13 cellular contexts compared by ENCODE assay signal in genomic region chr3:196975349-196975748, GRCh38. TPM values are rescaled to one million over a fixed set of nuclear protein-coding genes. Genes with fewer than 3 reads are reported as not detected.
DNase-seq lines count a peak whose midpoint lies in the region; ATAC-seq and TF ChIP-seq lines count a peak whose summit lies in the region.
"Had no signal": no experiment of that assay in that cellular context is flagged by ENCODE, and none has a peak within 500 bp of the region (broad histone marks: within the 10 kb centered on the region; RNA-seq: fewer than 3 reads in every experiment).

No MANE protein-coding gene starts in this region.

- POLR2A ChIA-PET in IMR-90 (lab: Charles Lee; ENCODE audit: unreplicated experiment): no interaction called here

- DNase-seq in activated CD8-positive, alpha-beta memory T cell treated with anti-CD3 and anti-CD28 coated beads for 24 hours: peak; percentile 47
- DNase-seq in activated CD8-positive, alpha-beta memory T cell treated with anti-CD3 and anti-CD28 coated beads, Interleukin-2, amount 50 U/mL, for 48 hours: no peak
- DNase-seq in IMR-90: no peak
- DNase-seq in nephron progenitor cell: no peak
- peak; percentile 5 for DNase-seq in stomach
- DNase-seq in activated CD4-positive, alpha-beta T cell treated with anti-CD3 and anti-CD28 coated beads, Interleukin-2, amount 50 U/mL, for 48 hours: no peak
- DNase-seq: CD8-positive, alpha-beta memory T cell; DMS 273 treated with DMSO at 0.1 percent for 48 hours; GM23248 had no signal

- H4K91ac ChIP-seq in IMR-90 (ENCODE audit: insufficient read depth, low read depth, low read length): no peak overlapping the region

- no peaks in the 10 kb centered on the region for H4K20me1 ChIP-seq in IMR-90 (ENCODE audit: insufficient read depth, low read length)

- H4K8ac ChIP-seq in IMR-90 (ENCODE audit: low read depth in 2 of 2, low read length in 2 of 2): no peak overlapping the region

- no peaks in the 10 kb centered on the region for H3K9me1 ChIP-seq in IMR-90 (ENCODE audit: insufficient read depth, low read length)

- dilution Hi-C loops in IMR-90 (cut with HindIII; ENCODE audit: low sequenced_read_pairs, unreplicated experiment): no loop called here

- H2AK5ac ChIP-seq in IMR-90 (ENCODE audit: low read depth, low read length): no peak overlapping the region

- H3K56ac ChIP-seq in IMR-90 (ENCODE audit: extremely low read depth, insufficient read depth, low read length): no peak overlapping the region

- H3K18ac ChIP-seq in IMR-90 (ENCODE audit: low read depth, low read length): no peak overlapping the region

- H3K9me3 ChIP-seq in IMR-90 (ENCODE audit: control insufficient read depth, insufficient read depth, low read length) (no peaks in the 10 kb centered on the region), stomach (no peaks in the 10 kb centered on the region)

- TF ChIP-seq CTCF in IMR-90 (conservative IDR thresholded peaks at IDR 0.05; ENCODE audit: low read depth, low read length) (no peak), nephron progenitor cell (IDR thresholded peaks at IDR 0.05) (no peak), stomach (IDR thresholded peaks at IDR 0.05) (no peak)

- H3K36me3 Mint-ChIP-seq in nephron progenitor cell (ENCODE audit: low read depth): peaks cover 5% of the 10 kb centered on the region
- H3K36me3 Mint-ChIP-seq: CD14-positive monocyte; CD8-positive, alpha-beta memory T cell had no signal

- TF ChIP-seq RAD21 in IMR-90 (IDR thresholded peaks at IDR 0.05; ENCODE audit: low read length): no peak

- peaks cover 19% of the 10 kb centered on the region for H3K9me3 Mint-ChIP-seq in nephron progenitor cell

- H3K4me1 ChIP-seq in IMR-90 (ENCODE audit: control insufficient read depth, insufficient read depth, low read length) (no peaks in the 10 kb centered on the region), stomach (peaks cover 0 to 7% (median 3%) of the 10 kb centered on the region in 4 donors)

- H3K4me3 ChIP-seq in IMR-90 (ENCODE audit: insufficient read depth, low read depth, low read length): no peak overlapping the region
- H3K4me3 ChIP-seq in stomach: no peak overlapping the region
- H3K4me3 ChIP-seq: GM23248 had no signal

- H3K4ac ChIP-seq in IMR-90 (ENCODE audit: low read depth, low read length): no peak overlapping the region

- peak overlapping the region; percentile 15 for H3K27ac Mint-ChIP-seq in nephron progenitor cell

- no peak overlapping the region for H3K9ac ChIP-seq in IMR-90 (ENCODE audit: low read depth, low read length)
- H3K9ac ChIP-seq: GM23248 had no signal

- intact Hi-C loops in IMR-90 (cut with micrococcal nuclease): no loop called here
- intact Hi-C loops in stomach (cut with DNase I; ENCODE audit: low total_unique reads): no loop called here

- WGBS in IMR-90 (ENCODE audit: extremely low coverage in 2 of 2, insufficient read length in 1 of 2), 2 experiments: 90% methylated on average over 2 of the region's 4 CpGs; no CpG with 5 or more reads in 1 of the 2 experiments
- 61 to 82% (median 81%) methylated on average over 4 of the region's 4 CpGs for WGBS in stomach, 5 donors

- H2BK120ac ChIP-seq in IMR-90 (ENCODE audit: low read depth, low read length): no peak overlapping the region

- H3K23ac ChIP-seq in IMR-90 (ENCODE audit: low read depth, low read length): no peak overlapping the region

- H3K36me3 ChIP-seq in IMR-90 (ENCODE audit: control insufficient read depth, insufficient read depth, low read length): no peaks in the 10 kb centered on the region
- no peaks in the 10 kb centered on the region for H3K36me3 ChIP-seq in stomach

- H3K14ac ChIP-seq in IMR-90 (replicated peaks; ENCODE audit: low read depth, low read length): no peak overlapping the region

- ATAC-seq in IMR-90 (ENCODE audit: low read depth): no peak
- ATAC-seq in GM19351 (IDR thresholded peaks at IDR 0.05; ENCODE audit: unreplicated experiment): no peak
- ATAC-seq: HCT116 had no signal

- H3K79me1 ChIP-seq in IMR-90 (ENCODE audit: low read depth in 1 of 2, low read length in 2 of 2): no peaks in the 10 kb centered on the region

- in situ Hi-C loops in IMR-90 (cut with MboI; ENCODE audit: low sequenced_read_pairs): loop anchor here (10.0 kb wide), 1 partner anchor 209 kb away; no protein-coding TSS in a partner anchor

- H3K4me3 Mint-ChIP-seq in nephron progenitor cell: no peak overlapping the region
- H3K4me3 Mint-ChIP-seq: CD14-positive monocyte had no signal

- H2BK15ac ChIP-seq in IMR-90 (ENCODE audit: low read depth, low read length): no peak overlapping the region

- no peak overlapping the region for H3K4me2 ChIP-seq in IMR-90 (ENCODE audit: low read depth, low read length)

- TF ChIP-seq EP300 in stomach (IDR thresholded peaks at IDR 0.05): no peak

- H2BK20ac ChIP-seq in IMR-90 (ENCODE audit: low read depth, low read length): no peak overlapping the region

- peaks cover 19% of the 10 kb centered on the region for H3K4me1 Mint-ChIP-seq in nephron progenitor cell

- CTCF ChIA-PET in IMR-90 (lab: Yijun Ruan, JAX): no interaction called here

- H3K27ac ChIP-seq in IMR-90 (ENCODE audit: insufficient read depth, low read length): no peak overlapping the region
- H3K27ac ChIP-seq in stomach: no peak overlapping the region
- H3K27ac ChIP-seq: 22Rv1, GM23248 had no signal

- no peak overlapping the region for H4K5ac ChIP-seq in IMR-90 (ENCODE audit: low read depth, low read length)

- peaks cover 29% of the 10 kb centered on the region for H3K27me3 Mint-ChIP-seq in nephron progenitor cell (ENCODE audit: low read depth, poor library complexity)

- H3K27me3 ChIP-seq in IMR-90 (ENCODE audit: control insufficient read depth, insufficient read depth, low read length) (peaks cover 5% of the 10 kb centered on the region; the same call in 1 of the 2 replicates), stomach (no peaks in the 10 kb centered on the region)

- BruUV-seq in IMR-90 (replicated peaks; lab: Mats Ljungman, UMichigan): no TSS peak

- no peak overlapping the region for H2BK5ac ChIP-seq in IMR-90 (ENCODE audit: low read depth, low read length, poor library complexity, severe bottlenecking)

- TF ChIP-seq POLR2A in IMR-90 (IDR thresholded peaks at IDR 0.05; ENCODE audit: low read depth, low read length) (no peak), stomach (IDR thresholded peaks at IDR 0.05) (no peak)

- H2AK9ac ChIP-seq in IMR-90 (replicated peaks; ENCODE audit: low read depth, low read length, poor library complexity): no peak overlapping the region

- peak overlapping the region; percentile 51 for H2AFZ ChIP-seq in IMR-90 (replicated peaks; ENCODE audit: low read length, poor library complexity)
- H2AFZ ChIP-seq: GM23248 had no signal

TF ChIP-seq in IMR-90, 13 proteins besides CTCF, POLR2A, EP300 and RAD21:
- no peak for TF ChIP-seq RFX5 (IDR thresholded peaks at IDR 0.05; ENCODE audit: low read depth, low read length)
- no peak for TF ChIP-seq BHLHE40 (IDR thresholded peaks at IDR 0.05; ENCODE audit: low read depth, low read length)
- TF ChIP-seq ELK1 (IDR thresholded peaks at IDR 0.05; ENCODE audit: borderline replicate concordance, low read depth, low read length): no peak
- no peak for TF ChIP-seq RCOR1 (IDR thresholded peaks at IDR 0.05; ENCODE audit: insufficient replicate concordance, low read length)
- TF ChIP-seq USF2 (IDR thresholded peaks at IDR 0.05; ENCODE audit: low read depth, low read length): no peak
- TF ChIP-seq MAZ (IDR thresholded peaks at IDR 0.05; ENCODE audit: borderline replicate concordance, low read depth, low read length): no peak
- TF ChIP-seq SMC3 (IDR thresholded peaks at IDR 0.05; ENCODE audit: low read depth, low read length): no peak

RNA-seq across cellular contexts. Expression of gene PIGZ, which starts 6.7 kb away (rescaled TPM):
- total RNA-seq in IMR-90 (2012; rRNA removed) (under 0.01 and 0.18 TPM in 2 replicates), stomach (100 to 1,000 TPM in 1 of 5 donors, 10 to 100 TPM in 1, 1 to 10 TPM in 3; 1.2 to 125 (median 9.2) TPM)
- polyA plus RNA-seq in IMR-90 (2012; rRNA removed) (0.73 and 0.86 TPM in 2 replicates), stomach (1 to 10 TPM; 3.0 to 5.6 (median 4.1) TPM)
- polyA plus RNA-seq in IMR-90 (2012; cell fraction: cytosol; rRNA removed): 0.34 and 1.1 TPM in 2 replicates
- polyA plus RNA-seq in IMR-90 (2012; cell fraction: nucleus; rRNA removed; ENCODE audit: low replicate concordance): 2.6 and 3.5 TPM in 2 replicates
- polyA plus RNA-seq: CD8-positive, alpha-beta memory T cell had no signal

RNA-seq across cellular contexts. Expression of gene NCBP2, which starts 33.0 kb away (rescaled TPM):
- 42.8 and 71.4 TPM in 2 replicates for total RNA-seq in IMR-90 (2012; rRNA removed)
- polyA plus RNA-seq in IMR-90 (2012; rRNA removed): 69.7 and 73.6 TPM in 2 replicates
- polyA plus RNA-seq in IMR-90 (2012; cell fraction: cytosol; rRNA removed): 18.8 and 26.7 TPM in 2 replicates
- polyA plus RNA-seq in IMR-90 (2012; cell fraction: nucleus; rRNA removed; ENCODE audit: low replicate concordance): 13.1 and 47.9 TPM in 2 replicates
- 10 to 100 TPM; 15.4 to 45.4 (median 32.1) TPM for total RNA-seq in stomach
- polyA plus RNA-seq in stomach: 10 to 100 TPM; 37.4 to 52.5 (median 49.2) TPM

RNA-seq across cellular contexts. Expression of gene MELTF, which starts 54.3 kb away (rescaled TPM):
- total RNA-seq in IMR-90 (2012; rRNA removed) (0.18 and 0.28 TPM in 2 replicates), stomach (1 to 10 TPM in 3 of 5 donors, under 1 TPM in 2; 0.45 to 4.4 (median 3.5) TPM)
- polyA plus RNA-seq in IMR-90 (2012; rRNA removed) (0.43 and 0.50 TPM in 2 replicates), stomach (1 to 10 TPM in 2 of 3 donors, under 1 TPM in 1; 0.76 to 1.8 (median 1.3) TPM)
- polyA plus RNA-seq in IMR-90 (2012; cell fraction: cytosol; rRNA removed): 0.28 and 0.85 TPM in 2 replicates
- 1.4 and 1.7 TPM in 2 replicates for polyA plus RNA-seq in IMR-90 (2012; cell fraction: nucleus; rRNA removed; ENCODE audit: low replicate concordance)

Comparison
In these comparisons a context has a peak if more than half of its experiments do, and no peak if none do; other contexts are left out.
1. DNase-seq: peak in activated CD8-positive, alpha-beta memory T cell treated with anti-CD3 and anti-CD28 coated beads for 24 hours (single experiment) and stomach (single experiment); none in activated CD8-positive, alpha-beta memory T cell treated with anti-CD3 and anti-CD28 coated beads, Interleukin-2, amount 50 U/mL, for 48 hours (single experiment), IMR-90 (single experiment), nephron progenitor cell (single experiment) and activated CD4-positive, alpha-beta T cell treated with anti-CD3 and anti-CD28 coated beads, Interleukin-2, amount 50 U/mL, for 48 hours (0 of 2).